In the genomic region with DNA sequence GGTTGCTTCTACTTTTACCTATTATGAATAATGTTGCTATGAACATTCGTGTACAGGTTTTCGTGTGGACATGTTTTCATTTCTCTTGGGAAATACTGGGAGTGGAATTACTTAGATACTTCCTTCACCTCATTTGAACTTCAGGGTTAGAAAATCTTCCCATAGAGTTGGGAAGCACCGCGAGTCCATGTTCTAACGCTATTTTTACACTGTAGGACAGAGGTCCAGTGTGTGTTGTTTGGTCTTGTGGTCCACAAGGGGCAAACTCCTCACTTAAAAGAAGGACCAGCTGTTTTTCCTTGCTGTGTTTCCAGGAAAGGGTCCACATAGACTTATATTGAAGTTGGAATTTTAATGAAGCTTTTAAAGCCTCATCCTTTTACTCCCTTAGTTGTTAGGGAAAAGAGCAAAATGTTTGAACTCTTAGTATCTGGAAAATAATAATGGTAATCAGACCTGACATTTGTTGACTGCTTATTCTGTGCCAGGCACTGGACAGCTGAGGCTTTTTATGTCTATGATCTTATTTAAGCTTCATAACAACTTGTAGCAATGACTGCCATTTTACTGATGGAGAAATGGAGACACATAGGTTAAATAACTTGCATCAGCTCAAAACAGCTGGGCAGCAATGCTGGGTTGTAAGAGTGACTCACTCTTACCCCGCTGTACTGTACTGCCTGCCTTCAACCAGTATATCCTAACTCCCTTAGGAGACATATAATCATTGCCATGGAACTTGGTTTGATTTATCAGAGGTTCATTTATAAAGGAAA, we compare ENCODE assay signal across 17 cellular contexts. TPM values are rescaled to one million over a fixed set of nuclear protein-coding genes. Genes with fewer than 3 reads are reported as not detected.
A peak's percentile ranks its signal among the peaks of the same experiment; 100 is the strongest.
DNase-seq lines count a peak whose midpoint lies in the region; ATAC-seq and TF ChIP-seq lines count a peak whose summit lies in the region.
"Had no signal": no experiment of that assay in that cellular context is flagged by ENCODE, and none has a peak within 500 bp of the region (broad histone marks: within the 10 kb centered on the region; RNA-seq: fewer than 3 reads in every experiment).

No MANE protein-coding gene starts in this region.

- H3K27me3 ChIP-seq in esophagus muscularis mucosa (no peaks in the 10 kb centered on the region), tibial nerve (no peaks in the 10 kb centered on the region)
- H3K27me3 ChIP-seq: SJSA1, upper lobe of left lung had no signal

- no peaks in the 10 kb centered on the region for H3K4me1 Mint-ChIP-seq in activated T-cell treated with anti-CD3 and anti-CD28 coated beads, Interleukin-2, amount 50 U/mL, for 72 hours (ENCODE audit: low read depth)
- peaks cover 5% of the 10 kb centered on the region for H3K4me1 Mint-ChIP-seq in activated T-cell treated with anti-CD3 and anti-CD28 coated beads, Interleukin-2, amount 50 U/mL, for 4 hours (ENCODE audit: low read depth)

- 91% methylated on average over 6 of the region's 6 CpGs for WGBS in esophagus muscularis mucosa
- 71 to 75% methylated on average over 6 of the region's 6 CpGs for WGBS in tibial nerve, 2 donors

- peaks cover 9 to 11% of the 10 kb centered on the region in 2 donors for H3K9me3 Mint-ChIP-seq in activated T-cell treated with anti-CD3 and anti-CD28 coated beads, Interleukin-2, amount 50 U/mL, for 72 hours
- peaks cover 19% of the 10 kb centered on the region for H3K9me3 Mint-ChIP-seq in activated T-cell treated with anti-CD3 and anti-CD28 coated beads, Interleukin-2, amount 50 U/mL, for 4 hours

- TF ChIP-seq POLR2A in esophagus muscularis mucosa (IDR thresholded peaks at IDR 0.05; ENCODE audit: low read depth), result no peak
- TF ChIP-seq POLR2A in tibial nerve (IDR thresholded peaks at IDR 0.05), result no peak

- H3K4me3 ChIP-seq in fibroblast of mammary gland (ENCODE audit: control insufficient read depth, low read depth, low read length) (no peak overlapping the region), skeletal muscle cell (ENCODE audit: low read depth, low read length) (no peak overlapping the region), esophagus muscularis mucosa (no peak overlapping the region), tibial nerve (no peak overlapping the region)
- H3K4me3 ChIP-seq: A549, SJSA1, upper lobe of left lung had no signal

- TF ChIP-seq EP300 in esophagus muscularis mucosa (IDR thresholded peaks at IDR 0.05) (no peak), tibial nerve (IDR thresholded peaks at IDR 0.05) (no peak)

- H3K27ac Mint-ChIP-seq in activated T-cell treated with anti-CD3 and anti-CD28 coated beads, Interleukin-2, amount 50 U/mL, for 72 hours, result peak overlapping the region; percentile 33
- H3K27ac Mint-ChIP-seq: IgD-negative memory B cell, memory B cell had no signal

- no peaks in the 10 kb centered on the region for H3K27me3 Mint-ChIP-seq in activated T-cell treated with anti-CD3 and anti-CD28 coated beads, Interleukin-2, amount 50 U/mL, for 72 hours (ENCODE audit: low read depth)
- H3K27me3 Mint-ChIP-seq in activated T-cell treated with anti-CD3 and anti-CD28 coated beads, Interleukin-2, amount 50 U/mL, for 4 hours (ENCODE audit: low read depth), result no peaks in the 10 kb centered on the region
- H3K27me3 Mint-ChIP-seq: IgD-negative memory B cell, memory B cell had no signal

- intact Hi-C loops in esophagus muscularis mucosa (cut with DNase I), result no loop called here

- H3K36me3 ChIP-seq in esophagus muscularis mucosa, result peaks cover 0 to 19% (median 6%) of the 10 kb centered on the region in 4 donors
- peaks cover 0 to 49% (median 4%) of the 10 kb centered on the region in 3 donors for H3K36me3 ChIP-seq in tibial nerve

- peaks cover 0 to 12% (median 8%) of the 10 kb centered on the region in 4 donors for H3K9me3 ChIP-seq in esophagus muscularis mucosa
- H3K9me3 ChIP-seq in tibial nerve, result peaks cover 0 to 27% (median 10%) of the 10 kb centered on the region in 4 donors

- H3K27ac ChIP-seq in esophagus muscularis mucosa (replicated peaks in 1 of 4) (no peak overlapping the region), tibial nerve (no peak overlapping the region)
- H3K27ac ChIP-seq: A549, parathyroid adenoma, SJSA1, upper lobe of left lung had no signal

- peaks cover 0 to 7% (median 5%) of the 10 kb centered on the region in 4 donors for H3K4me1 ChIP-seq in esophagus muscularis mucosa
- peaks cover 0 to 10% (median 0%) of the 10 kb centered on the region in 4 donors for H3K4me1 ChIP-seq in tibial nerve
- H3K4me1 ChIP-seq: parathyroid adenoma, SJSA1, upper lobe of left lung had no signal

- no peak for DNase-seq in activated T-cell treated with anti-CD3 and anti-CD28 coated beads, Interleukin-2, amount 50 U/mL, for 72 hours
- no peak for DNase-seq in activated T-cell treated with anti-CD3 and anti-CD28 coated beads, Interleukin-2, amount 50 U/mL, for 4 hours
- DNase-seq in fibroblast of mammary gland (ENCODE audit: low read depth), result peak; percentile 88
- DNase-seq in skeletal muscle cell (ENCODE audit: low read depth), result peak; percentile 78
- DNase-seq in COR-L47 (lab: John Stamatoyannopoulos, UW), result no peak
- no peak for DNase-seq in esophagus muscularis mucosa (ENCODE audit: extremely low spot score)
- DNase-seq in tibial nerve (ENCODE audit: low spot score in 2 of 2), result no peak
- DNase-seq: NCI-H187; NCI-H82; stimulated activated CD4-positive, alpha-beta T cell treated with anti-CD3 and anti-CD28 coated beads, Interleukin-15, amount 100 ng/mL, for 24 hours; upper lobe of left lung had no signal

- no peak for TF ChIP-seq CTCF in fibroblast of mammary gland (conservative IDR thresholded peaks at IDR 0.05; ENCODE audit: control insufficient read depth, insufficient read depth, low read depth, low read length)
- TF ChIP-seq CTCF in esophagus muscularis mucosa (IDR thresholded peaks at IDR 0.05), result no peak
- no peak for TF ChIP-seq CTCF in tibial nerve (IDR thresholded peaks at IDR 0.05)

- no peak for ATAC-seq in activated T-cell treated with anti-CD3 and anti-CD28 coated beads, Interleukin-2, amount 50 U/mL, for 72 hours (replicated peaks in 1 of 2)
- no peak for ATAC-seq in activated T-cell treated with anti-CD3 and anti-CD28 coated beads, Interleukin-2, amount 50 U/mL, for 4 hours
- peak; percentile 84 for ATAC-seq in SK-N-SH treated with all-trans-retinoic acid at 6 μM for 48 hours

- no peak overlapping the region for H3K4me3 Mint-ChIP-seq in activated T-cell treated with anti-CD3 and anti-CD28 coated beads, Interleukin-2, amount 50 U/mL, for 72 hours
- H3K4me3 Mint-ChIP-seq in activated T-cell treated with anti-CD3 and anti-CD28 coated beads, Interleukin-2, amount 50 U/mL, for 4 hours, result no peak overlapping the region
- H3K4me3 Mint-ChIP-seq: IgD-negative memory B cell, memory B cell had no signal

- H3K36me3 Mint-ChIP-seq in activated T-cell treated with anti-CD3 and anti-CD28 coated beads, Interleukin-2, amount 50 U/mL, for 72 hours (ENCODE audit: insufficient read depth in 2 of 2), result peaks cover 22 to 46% of the 10 kb centered on the region in 2 donors
- peaks cover 54% of the 10 kb centered on the region for H3K36me3 Mint-ChIP-seq in activated T-cell treated with anti-CD3 and anti-CD28 coated beads, Interleukin-2, amount 50 U/mL, for 4 hours (ENCODE audit: insufficient read depth)

TF ChIP-seq in SK-N-SH treated with all-trans-retinoic acid at 6 μM for 48 hours, 23 proteins besides CTCF, POLR2A, EP300 and RAD21 (continues in another document):
- TF ChIP-seq SNAI2 (CRISPR knock-in tag; IDR thresholded peaks at IDR 0.05) (no peak), PPARA (CRISPR knock-in tag; IDR thresholded peaks at IDR 0.05; ENCODE audit: borderline replicate concordance) (no peak), ARNTL (CRISPR knock-in tag; IDR thresholded peaks at IDR 0.05; ENCODE audit: borderline replicate concordance, low read depth) (no peak), ZFP3 (CRISPR knock-in tag; IDR thresholded peaks at IDR 0.05) (no peak), ISL1 (CRISPR knock-in tag; IDR thresholded peaks at IDR 0.05) (no peak), ESRRG (CRISPR knock-in tag; IDR thresholded peaks at IDR 0.05) (no peak)
- TF ChIP-seq, protein P1, sequence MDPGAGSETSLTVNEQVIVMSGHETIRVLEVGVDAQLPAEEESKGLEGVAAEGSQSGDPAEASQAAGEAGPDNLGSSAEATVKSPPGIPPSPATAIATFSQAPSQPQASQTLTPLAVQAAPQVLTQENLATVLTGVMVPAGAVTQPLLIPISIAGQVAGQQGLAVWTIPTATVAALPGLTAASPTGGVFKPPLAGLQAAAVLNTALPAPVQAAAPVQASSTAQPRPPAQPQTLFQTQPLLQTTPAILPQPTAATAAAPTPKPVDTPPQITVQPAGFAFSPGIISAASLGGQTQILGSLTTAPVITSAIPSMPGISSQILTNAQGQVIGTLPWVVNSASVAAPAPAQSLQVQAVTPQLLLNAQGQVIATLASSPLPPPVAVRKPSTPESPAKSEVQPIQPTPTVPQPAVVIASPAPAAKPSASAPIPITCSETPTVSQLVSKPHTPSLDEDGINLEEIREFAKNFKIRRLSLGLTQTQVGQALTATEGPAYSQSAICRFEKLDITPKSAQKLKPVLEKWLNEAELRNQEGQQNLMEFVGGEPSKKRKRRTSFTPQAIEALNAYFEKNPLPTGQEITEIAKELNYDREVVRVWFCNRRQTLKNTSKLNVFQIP (CRISPR knock-in tag; IDR thresholded peaks at IDR 0.05; ENCODE audit: borderline replicate concordance, low read depth), result no peak

RNA-seq across cellular contexts. Expression of a gene that starts 52.0 kb away (rescaled TPM):
- total RNA-seq in activated T-cell treated with anti-CD3 and anti-CD28 coated beads, Interleukin-2, amount 50 U/mL, for 72 hours, result 10 to 100 TPM; 17.9 to 19.3 TPM
- 10 to 100 TPM; 23.5 to 24.5 (median 23.9) TPM for total RNA-seq in activated T-cell treated with anti-CD3 and anti-CD28 coated beads, Interleukin-2, amount 50 U/mL, for 4 hours
- total RNA-seq in esophagus muscularis mucosa, result 10 to 100 TPM; 18.4 to 25.4 (median 21.9) TPM
- 10 to 100 TPM; 16.7 to 20.1 (median 17.3) TPM for total RNA-seq in tibial nerve

Comparison
In these comparisons a context has a peak if more than half of its experiments do, and no peak if none do; other contexts are left out.
1. DNase-seq: peak in fibroblast of mammary gland (single experiment) and skeletal muscle cell (single experiment); none in activated T-cell treated with anti-CD3 and anti-CD28 coated beads, Interleukin-2, amount 50 U/mL, for 72 hours (0 of 2), activated T-cell treated with anti-CD3 and anti-CD28 coated beads, Interleukin-2, amount 50 U/mL, for 4 hours (single experiment), COR-L47 (single experiment), esophagus muscularis mucosa (single experiment) and tibial nerve (0 of 2).